In the genomic region with DNA sequence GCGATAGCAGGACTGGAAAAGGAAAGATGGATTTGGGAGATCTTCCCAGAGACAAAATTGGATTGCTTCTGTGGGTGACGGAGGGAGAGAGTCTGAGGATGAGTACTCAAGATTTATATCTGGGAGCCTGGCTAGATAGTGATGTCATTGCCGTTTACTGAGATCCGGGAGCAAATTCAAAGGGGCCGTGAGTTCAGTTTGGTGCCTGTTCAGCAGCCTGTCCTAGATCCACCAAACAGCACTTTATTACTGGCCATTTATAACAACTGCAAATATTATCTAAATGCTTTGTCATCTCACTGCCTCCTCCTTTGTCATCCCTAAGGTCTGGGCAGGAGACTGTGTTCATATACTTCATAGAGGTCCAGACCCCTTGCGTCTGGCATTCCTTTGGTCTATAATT, we compare ENCODE assay signal across 1 cellular context.
TF ChIP-seq lines count a peak whose summit lies in the region.

No MANE protein-coding gene starts in this region.

TF ChIP-seq in HCT116, 20 proteins besides CTCF, POLR2A, EP300 and RAD21 (continued from another document):
- TF ChIP-seq, protein P1, sequence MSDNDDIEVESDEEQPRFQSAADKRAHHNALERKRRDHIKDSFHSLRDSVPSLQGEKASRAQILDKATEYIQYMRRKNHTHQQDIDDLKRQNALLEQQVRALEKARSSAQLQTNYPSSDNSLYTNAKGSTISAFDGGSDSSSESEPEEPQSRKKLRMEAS (IDR thresholded peaks at IDR 0.05): no peak
- TF ChIP-seq, protein P2, sequence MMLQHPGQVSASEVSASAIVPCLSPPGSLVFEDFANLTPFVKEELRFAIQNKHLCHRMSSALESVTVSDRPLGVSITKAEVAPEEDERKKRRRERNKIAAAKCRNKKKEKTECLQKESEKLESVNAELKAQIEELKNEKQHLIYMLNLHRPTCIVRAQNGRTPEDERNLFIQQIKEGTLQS (IDR thresholded peaks at IDR 0.05): no peak
- no peak for TF ChIP-seq EGR1 (IDR thresholded peaks at IDR 0.05; ENCODE audit: low read depth)
- TF ChIP-seq SRF (IDR thresholded peaks at IDR 0.05; ENCODE audit: low read depth): no peak
- no peak for TF ChIP-seq JUND (IDR thresholded peaks at IDR 0.05)
- no peak for TF ChIP-seq ELF1 (IDR thresholded peaks at IDR 0.05; ENCODE audit: borderline replicate concordance, low read depth)
- TF ChIP-seq TCF7L2 (IDR thresholded peaks at IDR 0.05; ENCODE audit: borderline replicate concordance, extremely low read depth, insufficient read depth, insufficient read length): no peak
- TF ChIP-seq ZFX (IDR thresholded peaks at IDR 0.05): no peak
- no peak for TF ChIP-seq POLR2AphosphoS5 (IDR thresholded peaks at IDR 0.05; ENCODE audit: low read depth, low read length)
- TF ChIP-seq SIN3A (IDR thresholded peaks at IDR 0.05; ENCODE audit: low read depth): no peak
- TF ChIP-seq FOSL1 (IDR thresholded peaks at IDR 0.05; ENCODE audit: low read depth): no peak
- TF ChIP-seq, protein P3, sequence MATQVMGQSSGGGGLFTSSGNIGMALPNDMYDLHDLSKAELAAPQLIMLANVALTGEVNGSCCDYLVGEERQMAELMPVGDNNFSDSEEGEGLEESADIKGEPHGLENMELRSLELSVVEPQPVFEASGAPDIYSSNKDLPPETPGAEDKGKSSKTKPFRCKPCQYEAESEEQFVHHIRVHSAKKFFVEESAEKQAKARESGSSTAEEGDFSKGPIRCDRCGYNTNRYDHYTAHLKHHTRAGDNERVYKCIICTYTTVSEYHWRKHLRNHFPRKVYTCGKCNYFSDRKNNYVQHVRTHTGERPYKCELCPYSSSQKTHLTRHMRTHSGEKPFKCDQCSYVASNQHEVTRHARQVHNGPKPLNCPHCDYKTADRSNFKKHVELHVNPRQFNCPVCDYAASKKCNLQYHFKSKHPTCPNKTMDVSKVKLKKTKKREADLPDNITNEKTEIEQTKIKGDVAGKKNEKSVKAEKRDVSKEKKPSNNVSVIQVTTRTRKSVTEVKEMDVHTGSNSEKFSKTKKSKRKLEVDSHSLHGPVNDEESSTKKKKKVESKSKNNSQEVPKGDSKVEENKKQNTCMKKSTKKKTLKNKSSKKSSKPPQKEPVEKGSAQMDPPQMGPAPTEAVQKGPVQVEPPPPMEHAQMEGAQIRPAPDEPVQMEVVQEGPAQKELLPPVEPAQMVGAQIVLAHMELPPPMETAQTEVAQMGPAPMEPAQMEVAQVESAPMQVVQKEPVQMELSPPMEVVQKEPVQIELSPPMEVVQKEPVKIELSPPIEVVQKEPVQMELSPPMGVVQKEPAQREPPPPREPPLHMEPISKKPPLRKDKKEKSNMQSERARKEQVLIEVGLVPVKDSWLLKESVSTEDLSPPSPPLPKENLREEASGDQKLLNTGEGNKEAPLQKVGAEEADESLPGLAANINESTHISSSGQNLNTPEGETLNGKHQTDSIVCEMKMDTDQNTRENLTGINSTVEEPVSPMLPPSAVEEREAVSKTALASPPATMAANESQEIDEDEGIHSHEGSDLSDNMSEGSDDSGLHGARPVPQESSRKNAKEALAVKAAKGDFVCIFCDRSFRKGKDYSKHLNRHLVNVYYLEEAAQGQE (IDR thresholded peaks at IDR 0.05; ENCODE audit: low read depth): no peak
- TF ChIP-seq SP1 (IDR thresholded peaks at IDR 0.05; ENCODE audit: low read depth): no peak
- no peak for TF ChIP-seq CEBPB (IDR thresholded peaks at IDR 0.05; ENCODE audit: low read depth)
- no peak for TF ChIP-seq EZH2phosphoT487 (IDR thresholded peaks at IDR 0.05; ENCODE audit: borderline replicate concordance)
TF ChIP-seq in HCT116: peak in this region for 0.
